In genomic region chr13:51452391-51453307, GRCh38 we compare ENCODE assay signal across 8 cellular contexts. TPM values are rescaled to one million over a fixed set of nuclear protein-coding genes. Genes with fewer than 3 reads are reported as not detected.
DNase-seq lines count a peak whose midpoint lies in the region; ATAC-seq and TF ChIP-seq lines count a peak whose summit lies in the region.

Gene INTS6 (minus strand): TSS chr13:51453036. CDS start chr13:51452525, 511 bp downstream.

- ATAC-seq in HG02870 (IDR thresholded peaks at IDR 0.05; ENCODE audit: unreplicated experiment) (peak; percentile 67), heart right ventricle (peak; percentile 91 to 97 (median 96)), upper lobe of left lung (ENCODE audit: low FRiP score in 2 of 2) (peak; percentile 94 to 99)

- intact Hi-C loops in T-helper 1 cell treated with Interleukin-12 subunit alpha and Interleukin-12 subunit beta and Interleukin-4 antibody, amounts not matched to agents 30 ng/mL and 1 ng/mL, for 36 hours (cut with micrococcal nuclease), result loop anchor here (1.0 to 5.0 kb wide), 17 partner anchors 50 to 1761 kb away; partner anchors contain the start of genes ALG11, CKAP2, EBPL and NEK3
- intact Hi-C loops in heart right ventricle (cut with DNase I), result loop anchor here (1.0 to 10.0 kb wide), 14 partner anchors 130 to 352 kb away; partner anchors contain the start of genes WDFY2 (in 7 of the 10) and DHRS12 (in 3 of the 10)
- intact Hi-C loops in posterior cingulate gyrus (cut with DNase I), result loop anchor here (1.0 to 5.0 kb wide), 5 partner anchors 85 to 352 kb away; partner anchors contain the start of genes DHRS12, FAM124A and WDFY2

- TF ChIP-seq EP300 in upper lobe of left lung (IDR thresholded peaks at IDR 0.05), result peak in 1 of 4 donors; percentile 84

- in situ Hi-C loops in GM13976 (cut with MboI; ENCODE audit: low sequenced_read_pairs, unreplicated experiment), result no loop called here

- no peak for TF ChIP-seq CTCF in GM13976 (IDR thresholded peaks at IDR 0.05; ENCODE audit: borderline replicate concordance, control extremely low read depth, extremely low read depth, insufficient read depth, missing control alignments)
- TF ChIP-seq CTCF in heart right ventricle (IDR thresholded peaks at IDR 0.05), result no peak
- TF ChIP-seq CTCF in upper lobe of left lung (IDR thresholded peaks at IDR 0.05), result no peak

- H3K9me3 ChIP-seq in heart right ventricle (peaks cover 0 to 13% (median 4%) of the 10 kb centered on the region in 11 donors), upper lobe of left lung (peaks cover 0 to 3% (median 0%) of the 10 kb centered on the region in 4 donors)

- peak within 1 kb of the TSS; percentile 91 to 100 (median 99) for H3K27ac ChIP-seq in heart right ventricle
- H3K27ac ChIP-seq in upper lobe of left lung, result peak within 1 kb of the TSS; percentile 99 to 100 (median 100)

- peak; percentile 96 for DNase-seq in GM13976 (ENCODE audit: low spot score)
- DNase-seq in NCI-H146 treated with DMSO at 0.1 percent for 48 hours (lab: John Stamatoyannopoulos, UW; ENCODE audit: unreplicated experiment), result peak; percentile 98
- DNase-seq in amniotic epithelial cell (ENCODE audit: low read depth), result peak; percentile 99
- peak; percentile 99 to 100 for DNase-seq in heart right ventricle
- peak; percentile 99 to 100 (median 100) for DNase-seq in posterior cingulate gyrus
- peak; percentile 100 for DNase-seq in upper lobe of left lung

- H3K4me1 ChIP-seq in heart right ventricle, result peaks cover 2 to 48% (median 30%) of the 10 kb centered on the region in 9 donors
- peaks cover 26 to 31% (median 28%) of the 10 kb centered on the region in 4 donors for H3K4me1 ChIP-seq in upper lobe of left lung

- H3K27me3 ChIP-seq in heart right ventricle (no peaks in the 10 kb centered on the region), upper lobe of left lung (no peaks in the 10 kb centered on the region)

- 0 to 1% methylated on average over 74 to 79 of the region's 79 CpGs for WGBS in heart right ventricle, 2 donors
- 0 to 1% methylated on average over 28 to 56 of the region's 79 CpGs for WGBS in upper lobe of left lung, 2 donors

- H3K36me3 ChIP-seq in heart right ventricle (peaks cover 0 to 52% (median 16%) of the 10 kb centered on the region in 9 donors), upper lobe of left lung (peaks cover 0 to 35% (median 5%) of the 10 kb centered on the region in 4 donors)

- peak; percentile 97 to 100 (median 99) for TF ChIP-seq POLR2A in upper lobe of left lung (IDR thresholded peaks at IDR 0.05)

- peak within 1 kb of the TSS; percentile 85 to 99 (median 94) for H3K4me3 ChIP-seq in heart right ventricle
- peak within 1 kb of the TSS; percentile 53 to 93 (median 81) for H3K4me3 ChIP-seq in upper lobe of left lung

RNA-seq across cellular contexts. Expression of gene INTS6, which starts in this region (rescaled TPM):
- 68.9 and 73.7 TPM in 2 replicates for total RNA-seq in T-helper 1 cell treated with Interleukin-12 subunit alpha and Interleukin-12 subunit beta and Interleukin-4 antibody, amounts not matched to agents 30 ng/mL and 1 ng/mL, for 36 hours
- 10 to 100 TPM; 20.2 to 31.1 (median 24.8) TPM for total RNA-seq in heart right ventricle
- polyA plus RNA-seq in heart right ventricle, result 10 to 100 TPM in 1 of 2 donors, 1 to 10 TPM in 1; 7.1 to 11.0 TPM
- 10 to 100 TPM; 20.5 to 43.2 (median 24.8) TPM for total RNA-seq in upper lobe of left lung

Comparison
In these comparisons a context has a peak if more than half of its experiments do, and no peak if none do; other contexts are left out.
1. Peak in every context shown above with its lines: DNase-seq, ATAC-seq, H3K4me3 ChIP-seq and H3K27ac ChIP-seq.